ENCODE assay signal across 8 cellular contexts in genomic region chr1:31745071-31745897, GRCh38. TPM values are rescaled to one million over a fixed set of nuclear protein-coding genes. Genes with fewer than 3 reads are reported as not detected.
DNase-seq lines count a peak whose midpoint lies in the region; ATAC-seq and TF ChIP-seq lines count a peak whose summit lies in the region.

No MANE protein-coding gene starts in this region.

- ATAC-seq in memory B cell (ENCODE audit: low read depth) (no peak), HG03457 (IDR thresholded peaks at IDR 0.05; ENCODE audit: unreplicated experiment) (no peak)

- H3K36me3 Mint-ChIP-seq in memory B cell, result no peaks in the 10 kb centered on the region

- no peak overlapping the region for H3K27ac ChIP-seq in substantia nigra (ENCODE audit: low read depth, low read length, poor library complexity, severe bottlenecking)

- DNase-seq in A172 (ENCODE audit: low spot score) (peak; percentile 55), GM12864 (ENCODE audit: low read depth) (no peak), NCI-H2196 treated with DMSO at 0.1 percent for 48 hours (lab: John Stamatoyannopoulos, UW; ENCODE audit: unreplicated experiment) (peak; percentile 59), ecto neural progenitor cell (ENCODE audit: low spot score) (peak; percentile 81), memory B cell (ENCODE audit: low spot score in 2 of 2) (no peak), substantia nigra (lab: John Stamatoyannopoulos, UW) (peak in 40 of 49 donors; percentile 10 to 74 (median 42))
- DNase-seq in activated CD4-positive, alpha-beta T cell treated with anti-CD3 and anti-CD28 coated beads, Interleukin-2, amount 50 U/mL, for 4 hours, result peak; percentile 36 to 43

- peaks cover 50% of the 10 kb centered on the region for H3K4me1 Mint-ChIP-seq in memory B cell

- peaks cover 1% of the 10 kb centered on the region for H3K27me3 Mint-ChIP-seq in memory B cell

- H3K4me3 ChIP-seq in GM12864 (ENCODE audit: low read depth, low read length), result no peak overlapping the region

- no peaks in the 10 kb centered on the region for H3K9me3 Mint-ChIP-seq in memory B cell

- peak overlapping the region; percentile 78 for H3K27ac Mint-ChIP-seq in memory B cell

- TF ChIP-seq CTCF in GM12864 (IDR thresholded peaks at IDR 0.05; ENCODE audit: low read depth, low read length, missing control alignments), result peak; percentile 82

- H3K4me3 Mint-ChIP-seq in memory B cell, result peak overlapping the region; percentile 74

RNA-seq across cellular contexts. Expression of gene ADGRB2, which starts 18.9 kb away (rescaled TPM):
- total RNA-seq in A172 (2014; rRNA removed; shearing (Covaris generic)), result 11.3 and 20.9 TPM in 2 replicates

RNA-seq across cellular contexts. Expression of gene COL16A1, which starts 41.5 kb away (rescaled TPM):
- total RNA-seq in A172 (2014; rRNA removed; shearing (Covaris generic)), result 12.7 and 26.2 TPM in 2 replicates

Comparison
In these comparisons a context has a peak if more than half of its experiments do, and no peak if none do; other contexts are left out.
1. DNase-seq: peak in A172 (single experiment), NCI-H2196 treated with DMSO at 0.1 percent for 48 hours (single experiment), activated CD4-positive, alpha-beta T cell treated with anti-CD3 and anti-CD28 coated beads, Interleukin-2, amount 50 U/mL, for 4 hours (2 of 2), ecto neural progenitor cell (single experiment) and substantia nigra (40 of 49); none in GM12864 (single experiment) and memory B cell (0 of 2).